Comparison of ENCODE assay signal across 1 cellular context in the genomic region with DNA sequence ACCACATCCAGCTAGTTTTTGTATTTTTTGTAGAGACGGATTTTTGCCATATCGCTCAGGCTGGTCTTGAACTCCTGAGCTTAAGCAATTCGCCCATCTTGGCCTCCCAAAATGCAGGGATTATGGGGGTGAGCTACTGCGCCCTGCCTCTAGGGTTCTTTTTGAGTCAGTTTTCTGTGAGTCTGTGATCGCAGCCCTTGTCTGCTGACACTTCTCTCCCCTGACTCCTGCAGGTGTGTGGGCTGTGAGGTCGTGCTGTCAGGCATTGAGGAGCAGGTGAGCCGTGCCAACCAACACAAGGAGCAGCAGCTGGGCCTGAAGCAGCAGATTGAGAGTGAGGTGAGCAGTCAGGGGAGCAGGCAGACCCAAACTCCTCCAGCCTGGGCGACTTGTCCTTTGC.
TF ChIP-seq lines count a peak whose summit lies in the region.

No MANE protein-coding gene starts in this region.

TF ChIP-seq in IMR-90, 13 proteins besides CTCF, POLR2A, EP300 and RAD21:
- TF ChIP-seq RCOR1 (IDR thresholded peaks at IDR 0.05; ENCODE audit: insufficient replicate concordance, low read length) (no peak), FOS (IDR thresholded peaks at IDR 0.05; ENCODE audit: low read depth, low read length) (no peak), MAZ (IDR thresholded peaks at IDR 0.05; ENCODE audit: borderline replicate concordance, low read depth, low read length) (no peak), CHD1 (IDR thresholded peaks at IDR 0.05; ENCODE audit: low read depth, low read length) (no peak), CEBPB (IDR thresholded peaks at IDR 0.05; ENCODE audit: low read depth, low read length) (no peak), MAFK (IDR thresholded peaks at IDR 0.05; ENCODE audit: low read depth, low read length) (no peak), NFE2L2 (IDR thresholded peaks at IDR 0.05; ENCODE audit: low read depth, low read length) (no peak), RFX5 (IDR thresholded peaks at IDR 0.05; ENCODE audit: low read depth, low read length) (no peak), BHLHE40 (IDR thresholded peaks at IDR 0.05; ENCODE audit: low read depth, low read length) (no peak), SMC3 (IDR thresholded peaks at IDR 0.05; ENCODE audit: low read depth, low read length) (no peak), MXI1 (IDR thresholded peaks at IDR 0.05; ENCODE audit: borderline replicate concordance, low read depth, low read length) (no peak)
- TF ChIP-seq, protein P1, sequence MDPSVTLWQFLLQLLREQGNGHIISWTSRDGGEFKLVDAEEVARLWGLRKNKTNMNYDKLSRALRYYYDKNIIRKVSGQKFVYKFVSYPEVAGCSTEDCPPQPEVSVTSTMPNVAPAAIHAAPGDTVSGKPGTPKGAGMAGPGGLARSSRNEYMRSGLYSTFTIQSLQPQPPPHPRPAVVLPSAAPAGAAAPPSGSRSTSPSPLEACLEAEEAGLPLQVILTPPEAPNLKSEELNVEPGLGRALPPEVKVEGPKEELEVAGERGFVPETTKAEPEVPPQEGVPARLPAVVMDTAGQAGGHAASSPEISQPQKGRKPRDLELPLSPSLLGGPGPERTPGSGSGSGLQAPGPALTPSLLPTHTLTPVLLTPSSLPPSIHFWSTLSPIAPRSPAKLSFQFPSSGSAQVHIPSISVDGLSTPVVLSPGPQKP (IDR thresholded peaks at IDR 0.05; ENCODE audit: borderline replicate concordance, low read depth, low read length), result no peak
- TF ChIP-seq, protein P2, sequence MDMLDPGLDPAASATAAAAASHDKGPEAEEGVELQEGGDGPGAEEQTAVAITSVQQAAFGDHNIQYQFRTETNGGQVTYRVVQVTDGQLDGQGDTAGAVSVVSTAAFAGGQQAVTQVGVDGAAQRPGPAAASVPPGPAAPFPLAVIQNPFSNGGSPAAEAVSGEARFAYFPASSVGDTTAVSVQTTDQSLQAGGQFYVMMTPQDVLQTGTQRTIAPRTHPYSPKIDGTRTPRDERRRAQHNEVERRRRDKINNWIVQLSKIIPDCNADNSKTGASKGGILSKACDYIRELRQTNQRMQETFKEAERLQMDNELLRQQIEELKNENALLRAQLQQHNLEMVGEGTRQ (IDR thresholded peaks at IDR 0.05; ENCODE audit: low read depth, low read length), result no peak
